ENCODE assay signal across 21 cellular contexts in genomic region chr11:62716206-62716605, GRCh38. TPM values are rescaled to one million over a fixed set of nuclear protein-coding genes. Genes with fewer than 3 reads are reported as not detected.
DNase-seq lines count a peak whose midpoint lies in the region; ATAC-seq, FAIRE-seq and TF ChIP-seq lines count a peak whose summit lies in the region.
"Had no signal": no experiment of that assay in that cellular context is flagged by ENCODE, and none has a peak within 500 bp of the region (broad histone marks: within the 10 kb centered on the region; RNA-seq: fewer than 3 reads in every experiment).

No MANE protein-coding gene starts in this region.

- H3K27ac Mint-ChIP-seq in T-cell (peak overlapping the region; percentile 58 to 59), brain (peak overlapping the region in 3 of 5 experiments; percentile 14 to 70 (median 38))

- H3K27me3 ChIP-seq in A673 (replicated peaks; ENCODE audit: insufficient read depth, low read depth, low read length, poor library complexity) (no peaks in the 10 kb centered on the region), testis (no peaks in the 10 kb centered on the region)

- H3K4me3 ChIP-seq in A549 (no peak overlapping the region), A673 (ENCODE audit: low read depth, low read length, poor library complexity, severe bottlenecking) (no peak overlapping the region), testis (no peak overlapping the region)
- H3K4me3 ChIP-seq: lower lobe of right lung, mucosa of descending colon had no signal

- peaks cover 35% of the 10 kb centered on the region for H3K4me1 ChIP-seq in A549
- H3K4me1 ChIP-seq in A673 (ENCODE audit: insufficient read depth, low read length, poor library complexity, severe bottlenecking) = peaks cover 4% of the 10 kb centered on the region
- H3K4me1 ChIP-seq in testis = no peaks in the 10 kb centered on the region

- H3K36me3 Mint-ChIP-seq in T-cell (peaks cover 57% of the 10 kb centered on the region), brain (peaks cover 95% of the 10 kb centered on the region)

- POLR2A ChIA-PET in A549 (lab: Yijun Ruan, JAX) (interaction anchor here (2.0 kb wide), 1 partner anchor 11 kb away, joined by 14 read pairs; the partner anchor contains the start of genes HNRNPUL2 and TTC9C), A673 (lab: Charles Lee; ENCODE audit: low non-redundant PET) (interaction anchor here (0.6 kb wide), 1 partner anchor 139 kb away, joined by 8 read pairs; no protein-coding TSS in a partner anchor), T-cell (lab: Charles Lee) (interaction anchor here in 1 of 2 donors (1.0 kb wide), 1 partner anchor 23 kb away, joined by 5 read pairs; no protein-coding TSS in a partner anchor)

- 92% methylated on average over 5 of the region's 5 CpGs for WGBS in A549 (ENCODE audit: missing lambda C conversion rate)
- 66 to 79% methylated on average over 5 of the region's 5 CpGs for WGBS in testis, 2 donors

- H3K9me3 ChIP-seq in A549 = no peaks in the 10 kb centered on the region
- H3K9me3 ChIP-seq in A673 (ENCODE audit: low read depth, low read length, poor library complexity, severe bottlenecking) = no peaks in the 10 kb centered on the region
- no peaks in the 10 kb centered on the region for H3K9me3 ChIP-seq in testis
- H3K9me3 ChIP-seq: lower lobe of right lung, mucosa of descending colon had no signal

- TF ChIP-seq EP300 in A549 (IDR thresholded peaks at IDR 0.05) = no peak

- H3K4me2 ChIP-seq in A549 = no peak overlapping the region

- no peak for TF ChIP-seq CTCF in A549 (IDR thresholded peaks at IDR 0.05)
- TF ChIP-seq CTCF in A673 (conservative IDR thresholded peaks at IDR 0.05; ENCODE audit: low read depth, low read length) = no peak
- no peak for TF ChIP-seq CTCF in brain (conservative IDR thresholded peaks at IDR 0.05)
- no peak for TF ChIP-seq CTCF in testis (IDR thresholded peaks at IDR 0.05)

- ATAC-seq in A549 = no peak
- no peak for ATAC-seq in T-cell (replicated peaks in 1 of 4)
- ATAC-seq: lower lobe of right lung, mucosa of descending colon had no signal

- H3K36me3 ChIP-seq in A673 (ENCODE audit: insufficient read depth, low read length, poor library complexity, severe bottlenecking) (peaks cover 96% of the 10 kb centered on the region), testis (ENCODE audit: low read depth, missing control alignments) (no peaks in the 10 kb centered on the region)

- BruUV-seq in A673 (replicated peaks; lab: Mats Ljungman, UMichigan) = no TSS peak

- CTCF ChIA-PET in A549 (lab: Yijun Ruan, JAX) (interaction anchor here (0.9 to 1.5 kb wide), 3 partner anchors 8 to 22 kb away, joined by 4 to 6 read pairs (median 6); partner anchors contain the start of genes BSCL2 and GNG3), A673 (lab: Charles Lee) (no interaction called here), T-cell (lab: Charles Lee) (interaction anchor here in 1 of 2 donors (0.7 kb wide), 1 partner anchor 1589 kb away, joined by 4 read pairs; the partner anchor contains the start of gene ESRRA)

- no peaks in the 10 kb centered on the region for H3K27me3 Mint-ChIP-seq in T-cell
- no peaks in the 10 kb centered on the region for H3K27me3 Mint-ChIP-seq in brain
- H3K27me3 Mint-ChIP-seq: dendritic cell treated with granulocyte-macrophage colony-stimulating factor and Interleukin-4, amounts not matched to agents 40 ng/mL and 50 ng/mL, for 4 days had no signal

- TF ChIP-seq POLR2A in A549 (IDR thresholded peaks at IDR 0.05; ENCODE audit: low read length) (no peak), testis (IDR thresholded peaks at IDR 0.05) (no peak)

- no peaks in the 10 kb centered on the region for H3K9me3 Mint-ChIP-seq in T-cell
- no peaks in the 10 kb centered on the region for H3K9me3 Mint-ChIP-seq in brain
- H3K9me3 Mint-ChIP-seq: dendritic cell treated with granulocyte-macrophage colony-stimulating factor and Interleukin-4, amounts not matched to agents 40 ng/mL and 50 ng/mL, for 4 days had no signal

- H3K4me3 Mint-ChIP-seq in T-cell = no peak overlapping the region
- peak overlapping the region in 1 of 5 experiments; percentile 5 for H3K4me3 Mint-ChIP-seq in brain
- H3K4me3 Mint-ChIP-seq: dendritic cell treated with granulocyte-macrophage colony-stimulating factor and Interleukin-4, amounts not matched to agents 40 ng/mL and 50 ng/mL, for 4 days had no signal

- DNase-seq in A549 (ENCODE audit: low read depth in 1 of 2, low spot score in 1 of 2) = no peak
- DNase-seq in A673 (ENCODE audit: low spot score) = no peak
- DNase-seq in T-cell = no peak
- DNase-seq in NCI-H128 (lab: John Stamatoyannopoulos, UW; ENCODE audit: unreplicated experiment) = no peak
- DNase-seq in NCI-H510A (lab: John Stamatoyannopoulos, UW) = no peak
- DNase-seq in testis = no peak
- DNase-seq: DMS79; lower lobe of right lung; NCI-H1092 treated with DMSO at 0.1 percent for 48 hours; NCI-H2081 treated with DMSO at 0.1 percent for 48 hours; NK-92 treated with Interleukin-12 subunit alpha and Interleukin-12 subunit beta, amount 100 ng/mL, for 24 hours; WERI-Rb-1 had no signal

- H3K27ac ChIP-seq in A549 = no peak overlapping the region
- peak overlapping the region; percentile 2 for H3K27ac ChIP-seq in A673 (ENCODE audit: low read depth, low read length, poor library complexity, severe bottlenecking)
- peak overlapping the region in 1 of 2 donors; percentile 8 for H3K27ac ChIP-seq in testis
- H3K27ac ChIP-seq: lower lobe of right lung, WERI-Rb-1 had no signal

- H3K4me1 Mint-ChIP-seq in T-cell (peaks cover 36 to 58% (median 53%) of the 10 kb centered on the region in 3 donors), brain (peaks cover 6% of the 10 kb centered on the region)

- FAIRE-seq in A549 (lab: Jason Lieb, UNC) = no peak
- FAIRE-seq: GM12891 had no signal

- TF ChIP-seq RAD21 in A549 (conservative IDR thresholded peaks at IDR 0.05 in 1 of 2, IDR thresholded peaks at IDR 0.05 in 1 of 2) = no peak

- intact Hi-C loops in A673 (cut with micrococcal nuclease; ENCODE audit: unreplicated experiment) = no loop called here
- intact Hi-C loops in testis (cut with DNase I; ENCODE audit: low total_unique reads) = no loop called here

TF ChIP-seq in A549, 52 proteins besides CTCF, POLR2A, EP300 and RAD21 (continues in another document):
- peak; percentile 91 for TF ChIP-seq MAFK (IDR thresholded peaks at IDR 0.05; ENCODE audit: partially characterized antibody)
- no peak for TF ChIP-seq ZFP36 (IDR thresholded peaks at IDR 0.05; ENCODE audit: borderline replicate concordance, partially characterized antibody)

RNA-seq across cellular contexts. Expression of gene GNG3, which starts 8.7 kb away (rescaled TPM):
- polyA plus RNA-seq in A549 (2011; rRNA removed) (not detected in 2 replicates), A549 (2017; fragmentation: RNase III; extraction: RNeasy Plus Mini Kit Qiagen cat#74134 plus additional on column Dnase treatment) (0.15 TPM in 1 of 3 replicates, not detected in the others), brain (ENCODE audit: insufficient read depth, low read depth, low replicate concordance) (523 TPM), testis (ENCODE audit: insufficient read depth, low read depth, low replicate concordance) (11.1 TPM)
- polyA plus RNA-seq in A549 (2012; cell fraction: cytosol; rRNA removed) = 0.04 TPM in 1 of 2 replicates, not detected in the other
- polyA plus RNA-seq in A549 (2012; cell fraction: nucleus; rRNA removed) = 0.10 TPM in 1 of 2 replicates, not detected in the other
- not detected in 2 replicates for polyA minus RNA-seq in A549 (2011; rRNA and poly(A)+ RNA removed)
- total RNA-seq in A673 (2021) (0.45 and 0.72 TPM in 2 replicates), T-cell (not detected), testis (1 to 10 TPM; 2.0 to 4.5 TPM)
- total RNA-seq: glomerular endothelial cell; kidney epithelial cell; LHCN-M2; lower lobe of right lung; posterior vena cava; T-helper 1 cell treated with Interleukin-12 subunit alpha and Interleukin-12 subunit beta and Interleukin-4 antibody, amounts not matched to agents 30 ng/mL and 1 ng/mL, for 36 hours had no signal

RNA-seq across cellular contexts. Expression of gene BSCL2, which starts 9.0 kb away (rescaled TPM):
- polyA plus RNA-seq in A549 (2011; rRNA removed) (63.9 and 101 TPM in 2 replicates), A549 (2017; fragmentation: RNase III; extraction: RNeasy Plus Mini Kit Qiagen cat#74134 plus additional on column Dnase treatment) (63.0 to 72.4 TPM (median 64.5 TPM) in 3 replicates), brain (ENCODE audit: insufficient read depth, low read depth, low replicate concordance) (645 TPM), testis (ENCODE audit: insufficient read depth, low read depth, low replicate concordance) (519 TPM)
- polyA plus RNA-seq in A549 (2012; cell fraction: cytosol; rRNA removed) = 97.9 and 118 TPM in 2 replicates
- polyA plus RNA-seq in A549 (2012; cell fraction: nucleus; rRNA removed) = 127 and 182 TPM in 2 replicates
- 98.1 and 142 TPM in 2 replicates for polyA minus RNA-seq in A549 (2011; rRNA and poly(A)+ RNA removed)
- total RNA-seq in A673 (2021) (123 and 132 TPM in 2 replicates), T-cell (10 to 100 TPM; 21.9 to 43.7 (median 37.3) TPM), testis (100 to 1,000 TPM; 292 to 525 TPM)

RNA-seq across cellular contexts. Expression of gene HNRNPUL2, which starts 11.1 kb away (rescaled TPM):
- 31.4 and 31.6 TPM in 2 replicates for polyA plus RNA-seq in A549 (2011; rRNA removed)
- 18.4 and 20.8 TPM in 2 replicates for polyA plus RNA-seq in A549 (2012; cell fraction: cytosol; rRNA removed)
- 11.6 and 16.1 TPM in 2 replicates for polyA plus RNA-seq in A549 (2012; cell fraction: nucleus; rRNA removed)
- 71.3 to 79.5 TPM (median 74.4 TPM) in 3 replicates for polyA plus RNA-seq in A549 (2017; fragmentation: RNase III; extraction: RNeasy Plus Mini Kit Qiagen cat#74134 plus additional on column Dnase treatment)
- 17.1 and 17.8 TPM in 2 replicates for polyA minus RNA-seq in A549 (2011; rRNA and poly(A)+ RNA removed)
- 104 and 105 TPM in 2 replicates for total RNA-seq in A673 (2021)
- total RNA-seq in T-cell = 10 to 100 TPM; 45.8 to 67.8 (median 62.7) TPM
- 122 TPM for polyA plus RNA-seq in brain (ENCODE audit: insufficient read depth, low read depth, low replicate concordance)
- total RNA-seq in testis = 10 to 100 TPM; 31.8 to 42.5 TPM
- polyA plus RNA-seq in testis (ENCODE audit: insufficient read depth, low read depth, low replicate concordance) = 42.9 TPM

RNA-seq across cellular contexts. Expression of gene TTC9C, which starts 12.1 kb away (rescaled TPM):
- 42.6 and 44.0 TPM in 2 replicates for polyA plus RNA-seq in A549 (2011; rRNA removed)
- polyA plus RNA-seq in A549 (2012; cell fraction: cytosol; rRNA removed) = 21.7 and 21.9 TPM in 2 replicates
- polyA plus RNA-seq in A549 (2012; cell fraction: nucleus; rRNA removed) = 16.7 and 25.4 TPM in 2 replicates
- polyA plus RNA-seq in A549 (2017; fragmentation: RNase III; extraction: RNeasy Plus Mini Kit Qiagen cat#74134 plus additional on column Dnase treatment) = 32.6 to 34.1 TPM (median 33.5 TPM) in 3 replicates
- polyA minus RNA-seq in A549 (2011; rRNA and poly(A)+ RNA removed) = 20.7 and 27.0 TPM in 2 replicates
- 66.5 and 66.8 TPM in 2 replicates for total RNA-seq in A673 (2021)
- total RNA-seq in T-cell = 10 to 100 TPM; 15.4 to 54.5 (median 44.6) TPM
- polyA plus RNA-seq in brain (ENCODE audit: insufficient read depth, low read depth, low replicate concordance) = 52.9 TPM
- total RNA-seq in testis = 10 to 100 TPM; 34.0 to 39.5 TPM
- polyA plus RNA-seq in testis (ENCODE audit: insufficient read depth, low read depth, low replicate concordance) = 41.5 TPM

RNA-seq across cellular contexts. Expression of gene LRRN4CL, which starts 26.9 kb away (rescaled TPM):
- polyA plus RNA-seq in A549 (2011; rRNA removed) = 0.03 and 0.04 TPM in 2 replicates
- 0.05 TPM in 2 replicates for polyA plus RNA-seq in A549 (2012; cell fraction: cytosol; rRNA removed)
- polyA plus RNA-seq in A549 (2012; cell fraction: nucleus; rRNA removed) = 0.43 and 0.47 TPM in 2 replicates
- polyA plus RNA-seq in A549 (2017; fragmentation: RNase III; extraction: RNeasy Plus Mini Kit Qiagen cat#74134 plus additional on column Dnase treatment) = 0.03 to 0.08 TPM (median 0.08 TPM) in 3 replicates
- polyA minus RNA-seq in A549 (2011; rRNA and poly(A)+ RNA removed) = 0.29 and 0.70 TPM in 2 replicates
- total RNA-seq in A673 (2021) = 0.37 and 0.52 TPM in 2 replicates
- under 1 TPM in 4 of 5 donors, not detected in 1; 0.14 to 0.29 (median 0.19) TPM for total RNA-seq in T-cell
- 0.36 TPM for polyA plus RNA-seq in brain (ENCODE audit: insufficient read depth, low read depth, low replicate concordance)
- total RNA-seq in testis = 1 to 10 TPM; 4.7 to 5.6 TPM
- polyA plus RNA-seq in testis (ENCODE audit: insufficient read depth, low read depth, low replicate concordance) = 5.0 TPM
- total RNA-seq: glomerular endothelial cell had no signal
